17 cellular contexts compared by ENCODE assay signal in genomic region chr4:26815199-26815598, GRCh38.
"Had no signal": no experiment of that assay in that cellular context is flagged by ENCODE, and none has a peak within 500 bp of the region (broad histone marks: within the 10 kb centered on the region; RNA-seq: fewer than 3 reads in every experiment).

No MANE protein-coding gene starts in this region.

- H3K4me3 ChIP-seq: esophagus squamous epithelium, hepatocyte, lung, skin epidermis, upper lobe of left lung had no signal

- H3K36me3 ChIP-seq: esophagus squamous epithelium, upper lobe of left lung had no signal

- ATAC-seq: activated CD4-positive, alpha-beta T cell treated with anti-CD3 and anti-CD28 coated beads for 36 hours; stimulated activated naive CD8-positive, alpha-beta T cell treated with anti-CD3 and anti-CD28 coated beads, Interleukin-15, amount 100 ng/mL, for 72 hours; WTC11 had no signal

- H3K27ac ChIP-seq: esophagus squamous epithelium, hepatocyte, upper lobe of left lung had no signal

- H3K9me3 ChIP-seq: upper lobe of left lung had no signal

- DNase-seq: activated CD4-positive, alpha-beta T cell treated with anti-CD3 and anti-CD28 coated beads for 36 hours; activated CD4-positive, alpha-beta T cell treated with anti-CD3 and anti-CD28 coated beads, Interleukin-2, amount 50 U/mL, for 48 hours; activated gamma-delta T cell treated with Interleukin-2 at 50 U/mL for 16 hours; activated T-cell treated with anti-CD3 and anti-CD28 coated beads for 4 hours; dermis blood vessel endothelial cell; effector memory CD4-positive, alpha-beta T cell; esophagus squamous epithelium; midbrain; occipital lobe; stimulated activated CD4-positive, alpha-beta T cell treated with anti-CD3 and anti-CD28 coated beads, Interleukin-4, amount 100 ng/mL, for 1 hour; stimulated activated naive CD8-positive, alpha-beta T cell treated with anti-CD3 and anti-CD28 coated beads, Interleukin-15, amount 100 ng/mL, for 72 hours; T-helper 2 cell; upper lobe of left lung had no signal

- H3K27me3 ChIP-seq: hepatocyte, upper lobe of left lung had no signal
